ENCODE assay signal across 6 cellular contexts in the genomic region with DNA sequence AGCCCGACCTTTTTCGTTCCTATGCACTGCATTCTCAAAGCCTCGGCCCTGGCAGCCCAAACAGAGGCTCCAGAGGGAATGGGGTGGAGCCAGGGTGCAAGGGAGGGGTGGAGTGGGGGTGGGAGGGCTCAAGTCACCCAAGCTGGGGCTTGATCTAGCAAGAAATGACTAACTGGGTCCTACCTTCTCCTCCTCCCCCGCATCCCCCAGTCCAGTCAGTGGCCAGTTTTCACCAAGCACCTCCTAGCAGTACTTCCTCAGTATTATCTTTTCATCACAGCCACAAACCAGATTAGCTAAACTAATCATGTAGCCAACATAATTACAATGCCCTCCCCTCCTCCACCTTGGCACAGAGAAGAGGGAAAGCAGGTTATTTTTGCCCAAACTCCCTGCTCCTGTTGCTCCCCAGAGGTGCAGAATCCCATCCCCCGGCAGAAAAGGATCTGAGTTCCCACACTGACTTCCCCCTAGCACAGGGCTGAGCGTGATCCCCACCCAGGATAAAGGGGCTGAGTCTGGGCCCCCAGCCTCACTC. TPM values are rescaled to one million over a fixed set of nuclear protein-coding genes. Genes with fewer than 3 reads are reported as not detected.
A peak's percentile ranks its signal among the peaks of the same experiment; 100 is the strongest.
DNase-seq lines count a peak whose midpoint lies in the region; ATAC-seq and TF ChIP-seq lines count a peak whose summit lies in the region.

No MANE protein-coding gene starts in this region.

- DNase-seq in EH (ENCODE audit: low read depth) (peak; percentile 65), left lung (no peak), MG63 (no peak)
- DNase-seq in T-helper 2 cell treated with Interferon-gamma antibody and Interleukin-4, amounts not matched to agents 5 μg/mL and 100 μg/mL, for 36 hours (ENCODE audit: low spot score) = peak; percentile 13

- no peaks in the 10 kb centered on the region for H3K36me3 Mint-ChIP-seq in T-helper 2 cell treated with Interferon-gamma antibody and Interleukin-4, amounts not matched to agents 5 μg/mL and 100 μg/mL, for 36 hours (ENCODE audit: low read depth)

- no peak overlapping the region for H3K27ac Mint-ChIP-seq in T-helper 2 cell treated with Interferon-gamma antibody and Interleukin-4, amounts not matched to agents 5 μg/mL and 100 μg/mL, for 36 hours

- H3K4me3 ChIP-seq in left lung (peak overlapping the region; percentile 57), MG63 (no peak overlapping the region)

- H3K27ac ChIP-seq in left lung = peak overlapping the region; percentile 86 to 91

- no peaks in the 10 kb centered on the region for H3K9me3 Mint-ChIP-seq in T-helper 2 cell treated with Interferon-gamma antibody and Interleukin-4, amounts not matched to agents 5 μg/mL and 100 μg/mL, for 36 hours

- H3K4me1 ChIP-seq in left lung = peaks cover 20 to 68% of the 10 kb centered on the region in 2 donors

- H3K36me3 ChIP-seq in left lung = no peaks in the 10 kb centered on the region
- H3K36me3 ChIP-seq in MG63 = no peaks in the 10 kb centered on the region

- H3K9me3 ChIP-seq in left lung = no peaks in the 10 kb centered on the region
- no peaks in the 10 kb centered on the region for H3K9me3 ChIP-seq in MG63

- peak; percentile 14 for ATAC-seq in left lung
- no peak for ATAC-seq in HG03442 (IDR thresholded peaks at IDR 0.05; ENCODE audit: unreplicated experiment)
- no peak for ATAC-seq in GM19455 (IDR thresholded peaks at IDR 0.05; ENCODE audit: unreplicated experiment)

- H3K4me1 Mint-ChIP-seq in T-helper 2 cell treated with Interferon-gamma antibody and Interleukin-4, amounts not matched to agents 5 μg/mL and 100 μg/mL, for 36 hours (ENCODE audit: low read depth) = peaks cover 25% of the 10 kb centered on the region

- intact Hi-C loops in left lung (cut with DNase I) = no loop called here

- peak overlapping the region; percentile 33 for H3K4me3 Mint-ChIP-seq in T-helper 2 cell treated with Interferon-gamma antibody and Interleukin-4, amounts not matched to agents 5 μg/mL and 100 μg/mL, for 36 hours

- peaks cover 0 to 28% of the 10 kb centered on the region in 2 donors for H3K27me3 ChIP-seq in left lung
- no peaks in the 10 kb centered on the region for H3K27me3 ChIP-seq in MG63

- H3K27me3 Mint-ChIP-seq in T-helper 2 cell treated with Interferon-gamma antibody and Interleukin-4, amounts not matched to agents 5 μg/mL and 100 μg/mL, for 36 hours (ENCODE audit: low read depth) = peaks cover 32% of the 10 kb centered on the region

- no peak for TF ChIP-seq CTCF in left lung (IDR thresholded peaks at IDR 0.05)

RNA-seq across cellular contexts. Expression of a gene that starts 2.2 kb away (rescaled TPM):
- total RNA-seq in left lung = 100 to 1,000 TPM in 1 of 2 donors, 10 to 100 TPM in 1; 94.2 to 148 TPM
- 6.4 and 10.5 TPM in 2 replicates for total RNA-seq in MG63 (2014; rRNA removed; shearing (Covaris generic); ENCODE audit: low replicate concordance)

RNA-seq across cellular contexts. Expression of a gene that starts 27.5 kb away (rescaled TPM):
- total RNA-seq in left lung = 10 to 100 TPM; 19.1 to 27.8 TPM
- total RNA-seq in MG63 (2014; rRNA removed; shearing (Covaris generic); ENCODE audit: low replicate concordance) = 66.5 and 123 TPM in 2 replicates

RNA-seq across cellular contexts. Expression of a gene that starts 28.5 kb away (rescaled TPM):
- 100 to 1,000 TPM in 1 of 2 donors, 10 to 100 TPM in 1; 82.1 to 129 TPM for total RNA-seq in left lung
- total RNA-seq in MG63 (2014; rRNA removed; shearing (Covaris generic); ENCODE audit: low replicate concordance) = 191 and 258 TPM in 2 replicates

RNA-seq across cellular contexts. Expression of a gene that starts 49.8 kb away (rescaled TPM):
- under 1 TPM; 0.16 to 0.32 TPM for total RNA-seq in left lung
- not detected in 2 replicates for total RNA-seq in MG63 (2014; rRNA removed; shearing (Covaris generic); ENCODE audit: low replicate concordance)

RNA-seq across cellular contexts. Expression of a gene that starts 51.8 kb away (rescaled TPM):
- 10 to 100 TPM; 30.6 to 34.7 TPM for total RNA-seq in left lung
- 69.3 and 124 TPM in 2 replicates for total RNA-seq in MG63 (2014; rRNA removed; shearing (Covaris generic); ENCODE audit: low replicate concordance)

Comparison
In these comparisons a context has a peak if more than half of its experiments do, and no peak if none do; other contexts are left out.
1. DNase-seq: peak in EH (single experiment) and T-helper 2 cell treated with Interferon-gamma antibody and Interleukin-4, amounts not matched to agents 5 μg/mL and 100 μg/mL, for 36 hours (single experiment); none in left lung (0 of 2) and MG63 (single experiment).